In genomic region chr19:45424191-45425058, GRCh38 we compare ENCODE assay signal across 1 cellular context.
TF ChIP-seq lines count a peak whose summit lies in the region.

No MANE protein-coding gene starts in this region.

TF ChIP-seq in SK-N-SH, 30 proteins besides CTCF, POLR2A, EP300 and RAD21 (continued from another document):
- TF ChIP-seq TAF1 (IDR thresholded peaks at IDR 0.05; ENCODE audit: borderline replicate concordance, low read depth, low read length), result peak; percentile 58; the same call in 1 of the 2 replicates
- TF ChIP-seq MXI1 (IDR thresholded peaks at IDR 0.05; ENCODE audit: low read depth, low read length), result no peak
- peak; percentile 86 for TF ChIP-seq TCF12 (IDR thresholded peaks at IDR 0.05)
- TF ChIP-seq PBX3 (IDR thresholded peaks at IDR 0.05), result peak; percentile 49
TF ChIP-seq in SK-N-SH: peak in this region for 17.
